In the genomic region with DNA sequence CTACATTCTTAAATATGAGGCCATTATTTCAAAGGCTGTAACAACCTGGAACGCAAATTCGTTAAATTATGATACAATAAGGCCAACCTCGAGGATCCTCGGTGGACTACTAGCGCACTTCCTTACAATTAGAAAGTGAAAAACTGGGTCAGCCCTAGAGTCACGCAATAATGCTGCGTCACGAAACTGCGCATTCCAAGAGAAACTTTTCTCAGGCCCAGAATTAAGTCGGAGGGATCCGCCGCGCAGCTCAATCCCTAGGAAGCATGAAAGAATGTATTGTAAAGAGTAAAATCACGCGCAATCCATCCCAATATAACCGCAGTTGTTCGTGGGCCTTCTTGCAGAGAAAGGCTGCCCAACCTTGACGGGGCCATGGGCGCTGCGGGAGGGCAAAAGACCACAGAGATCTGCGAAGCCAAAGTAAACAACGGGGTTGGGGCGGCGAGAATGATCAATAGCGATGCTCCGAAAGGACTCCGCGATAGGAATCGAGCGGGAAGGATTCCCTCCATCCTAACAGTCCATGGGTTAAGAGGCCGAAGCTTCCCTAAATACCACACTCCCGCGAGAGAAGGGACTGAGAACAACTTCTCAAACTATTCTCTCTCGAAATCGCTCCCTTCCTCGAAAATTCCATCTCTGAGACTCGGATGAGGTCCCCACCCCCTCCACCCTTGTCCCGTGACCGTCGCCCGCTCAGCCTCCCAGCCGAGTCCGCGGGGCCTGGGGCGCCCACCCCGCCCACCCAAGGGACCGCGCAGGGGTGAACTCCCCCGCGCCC, we compare ENCODE assay signal across 8 cellular contexts. TPM values are rescaled to one million over a fixed set of nuclear protein-coding genes. Genes with fewer than 3 reads are reported as not detected.
A peak's percentile ranks its signal among the peaks of the same experiment; 100 is the strongest.
DNase-seq lines count a peak whose midpoint lies in the region; TF ChIP-seq lines count a peak whose summit lies in the region.

No MANE protein-coding gene starts in this region.

- intact Hi-C loops in testis (cut with DNase I; ENCODE audit: low total_unique reads) = no loop called here

- H3K36me3 Mint-ChIP-seq in activated naive CD8-positive, alpha-beta T cell = no peaks in the 10 kb centered on the region

- WGBS in testis, 2 donors = 1 to 3% methylated on average over 45 to 48 of the region's 50 CpGs

- TF ChIP-seq CTCF in HFF-Myc (IDR thresholded peaks at IDR 0.05; ENCODE audit: low read depth, low read length, missing control alignments) (no peak), testis (IDR thresholded peaks at IDR 0.05) (peak in 1 of 3 experiments; percentile 6)

- H3K4me1 Mint-ChIP-seq in activated naive CD8-positive, alpha-beta T cell (ENCODE audit: low read depth) = peaks cover 39% of the 10 kb centered on the region

- H3K9me3 Mint-ChIP-seq in activated naive CD8-positive, alpha-beta T cell (ENCODE audit: low read depth) = no peaks in the 10 kb centered on the region

- peak; percentile 82 for DNase-seq in Ammon's horn (ENCODE audit: low spot score)
- no peak for DNase-seq in HFF-Myc (ENCODE audit: extremely low read depth, low read depth)
- DNase-seq in SHP77 treated with DMSO at 0.1 percent for 48 hours (lab: John Stamatoyannopoulos, UW) = peak; percentile 54
- DNase-seq in glomerular endothelial cell (ENCODE audit: extremely low read depth, low read depth, low spot score) = peak; percentile 72
- DNase-seq in testis = peak; percentile 91
- no peak for DNase-seq in NCI-H1694 treated with DMSO at 0.1 percent for 48 hours (lab: John Stamatoyannopoulos, UW)

- H3K4me1 ChIP-seq in neuron (ENCODE audit: insufficient read depth, low read length) = peaks cover 11% of the 10 kb centered on the region
- H3K4me1 ChIP-seq in testis = peaks cover 18% of the 10 kb centered on the region

- peak overlapping the region; percentile 99 for H2AFZ ChIP-seq in neuron (ENCODE audit: low read depth, low read length)

- H3K9me3 ChIP-seq in neuron (ENCODE audit: low read length) = no peaks in the 10 kb centered on the region
- no peaks in the 10 kb centered on the region for H3K9me3 ChIP-seq in testis

- H3K4me3 ChIP-seq in HFF-Myc (replicated peaks; ENCODE audit: low read depth, low read length) = peak overlapping the region; percentile 66
- peak overlapping the region; percentile 99 for H3K4me3 ChIP-seq in neuron (ENCODE audit: low read length)
- peak overlapping the region; percentile 90 to 95 for H3K4me3 ChIP-seq in testis

- TF ChIP-seq POLR2A in testis (IDR thresholded peaks at IDR 0.05) = no peak

- H3K27me3 ChIP-seq in neuron (ENCODE audit: insufficient read depth, low read length) (no peaks in the 10 kb centered on the region), testis (no peaks in the 10 kb centered on the region)

- peak overlapping the region; percentile 92 for H3K27ac Mint-ChIP-seq in activated naive CD8-positive, alpha-beta T cell

- H3K4me3 Mint-ChIP-seq in activated naive CD8-positive, alpha-beta T cell = peak overlapping the region; percentile 93

- no peaks in the 10 kb centered on the region for H3K27me3 Mint-ChIP-seq in activated naive CD8-positive, alpha-beta T cell

- no peaks in the 10 kb centered on the region for H3K36me3 ChIP-seq in neuron (ENCODE audit: insufficient read depth, low read length)
- H3K36me3 ChIP-seq in testis (ENCODE audit: low read depth, missing control alignments) = no peaks in the 10 kb centered on the region

- peak overlapping the region; percentile 99 to 100 for H3K27ac ChIP-seq in testis

RNA-seq across cellular contexts. Expression of a gene that starts 0.6 kb away (rescaled TPM):
- total RNA-seq in glomerular endothelial cell = 63.0 and 67.9 TPM in 2 replicates
- total RNA-seq in testis = 10 to 100 TPM; 43.3 to 48.9 TPM
- polyA plus RNA-seq in testis (ENCODE audit: insufficient read depth, low read depth, low replicate concordance) = 66.2 TPM

RNA-seq across cellular contexts. Expression of a gene that starts 48.0 kb away (rescaled TPM):
- total RNA-seq in glomerular endothelial cell = 1.6 TPM in 2 replicates
- 10 to 100 TPM; 37.0 to 74.1 TPM for total RNA-seq in testis
- 174 TPM for polyA plus RNA-seq in testis (ENCODE audit: insufficient read depth, low read depth, low replicate concordance)

Comparison
In these comparisons a context has a peak if more than half of its experiments do, and no peak if none do; other contexts are left out.
1. DNase-seq: peak in Ammon's horn (single experiment), SHP77 treated with DMSO at 0.1 percent for 48 hours (single experiment), glomerular endothelial cell (single experiment) and testis (single experiment); none in HFF-Myc (single experiment) and NCI-H1694 treated with DMSO at 0.1 percent for 48 hours (single experiment).
2. RNA of a gene that starts 48.0 kb away (total RNA-seq): 37.0 to 74.1 TPM in testis; 1.6 TPM in glomerular endothelial cell; every median in the first group is over 10 times any median in the second.
3. Peak in every context shown above with its lines, with median percentiles within 50 percentile points of each other: H3K4me3 ChIP-seq.